ENCODE assay signal across 13 cellular contexts in the genomic region with DNA sequence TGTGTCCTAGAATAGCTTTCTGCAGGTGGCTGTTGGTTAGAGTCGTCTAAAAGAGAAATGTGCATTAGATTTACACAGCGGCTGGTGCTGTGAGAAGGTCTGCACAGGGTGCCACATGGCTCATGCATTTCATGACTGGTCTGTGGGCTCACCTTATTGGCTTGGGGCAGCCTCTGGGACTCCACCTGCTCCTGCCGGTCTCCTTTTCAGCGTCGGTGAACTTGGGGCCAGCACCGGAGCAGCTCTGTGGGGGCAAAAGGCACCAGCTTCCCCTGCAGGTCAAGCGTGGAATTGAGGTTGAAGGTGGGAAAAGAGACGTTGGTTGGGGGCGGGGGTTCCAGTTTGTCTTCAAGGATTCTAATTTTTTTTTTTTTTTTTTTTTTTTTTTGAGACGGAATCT. TPM values are rescaled to one million over a fixed set of nuclear protein-coding genes. Genes with fewer than 3 reads are reported as not detected.
DNase-seq lines count a peak whose midpoint lies in the region; ATAC-seq and TF ChIP-seq lines count a peak whose summit lies in the region.
"Had no signal": no experiment of that assay in that cellular context is flagged by ENCODE, and none has a peak within 500 bp of the region (broad histone marks: within the 10 kb centered on the region; RNA-seq: fewer than 3 reads in every experiment).

No MANE protein-coding gene starts in this region.

- H3K4me1 ChIP-seq in body of pancreas, result peaks cover 2% of the 10 kb centered on the region
- peaks cover 7% of the 10 kb centered on the region for H3K4me1 ChIP-seq in neural progenitor cell

- no peak overlapping the region for H2AFZ ChIP-seq in neural progenitor cell (replicated peaks)

- DNase-seq in GM12865 (ENCODE audit: low read depth) (peak; percentile 7), body of pancreas (peak; percentile 34 to 74 (median 60)), neural progenitor cell (ENCODE audit: low spot score) (no peak), nephron progenitor cell (no peak), pons (ENCODE audit: low spot score) (no peak), NCI-H128 (lab: John Stamatoyannopoulos, UW; ENCODE audit: unreplicated experiment) (no peak)
- DNase-seq: activated CD4-positive, alpha-beta T cell treated with anti-CD3 and anti-CD28 coated beads, Interleukin-2, amount 50 U/mL, for 1 hour; adrenal gland; CD8-positive, alpha-beta T cell; left cardiac atrium; substantia nigra had no signal

- H3K4me2 ChIP-seq in neural progenitor cell, result no peak overlapping the region

- TF ChIP-seq POLR2A in body of pancreas (IDR thresholded peaks at IDR 0.05), result no peak

- H3K9me3 ChIP-seq in body of pancreas (no peaks in the 10 kb centered on the region), neural progenitor cell (ENCODE audit: low read depth) (no peaks in the 10 kb centered on the region)
- H3K9me3 ChIP-seq: adrenal gland had no signal

- H3K27ac ChIP-seq in body of pancreas (no peak overlapping the region), neural progenitor cell (no peak overlapping the region)
- H3K27ac ChIP-seq: adrenal gland had no signal

- peak; percentile 40 for TF ChIP-seq RAD21 in Ishikawa (IDR thresholded peaks at IDR 0.05; ENCODE audit: low read depth)

- H3K27me3 Mint-ChIP-seq in neural progenitor cell (ENCODE audit: insufficient read depth, low read depth) (peaks cover 17% of the 10 kb centered on the region), nephron progenitor cell (ENCODE audit: low read depth, poor library complexity) (peaks cover 64% of the 10 kb centered on the region)

- H3K27ac Mint-ChIP-seq in neural progenitor cell (peak overlapping the region; percentile 11), nephron progenitor cell (no peak overlapping the region)
- H3K27ac Mint-ChIP-seq: CD8-positive, alpha-beta T cell had no signal

- intact Hi-C loops in body of pancreas (cut with DNase I), result no loop called here

- peak; percentile 77 for ATAC-seq in body of pancreas
- ATAC-seq: CD8-positive, alpha-beta T cell; left cardiac atrium had no signal

- WGBS in body of pancreas, 2 donors, result 15 to 17% methylated on average over 9 to 10 of the region's 10 CpGs

- TF ChIP-seq EP300 in Ishikawa (IDR thresholded peaks at IDR 0.05; ENCODE audit: borderline replicate concordance), result no peak

- H3K36me3 Mint-ChIP-seq in neural progenitor cell (no peaks in the 10 kb centered on the region), nephron progenitor cell (ENCODE audit: low read depth) (no peaks in the 10 kb centered on the region)
- H3K36me3 Mint-ChIP-seq: CD8-positive, alpha-beta T cell had no signal

- H3K27me3 ChIP-seq in body of pancreas (no peaks in the 10 kb centered on the region), neural progenitor cell (peaks cover 28% of the 10 kb centered on the region)
- H3K27me3 ChIP-seq: adrenal gland had no signal

- H3K79me2 ChIP-seq in neural progenitor cell (ENCODE audit: low read depth), result no peaks in the 10 kb centered on the region

- peaks cover 2% of the 10 kb centered on the region for H3K9me3 Mint-ChIP-seq in neural progenitor cell
- no peaks in the 10 kb centered on the region for H3K9me3 Mint-ChIP-seq in nephron progenitor cell
- H3K9me3 Mint-ChIP-seq: CD8-positive, alpha-beta T cell had no signal

- H3K4me1 Mint-ChIP-seq in neural progenitor cell (peaks cover 38% of the 10 kb centered on the region), nephron progenitor cell (peaks cover 39% of the 10 kb centered on the region)

- TF ChIP-seq CTCF in GM12865 (IDR thresholded peaks at IDR 0.05; ENCODE audit: insufficient read depth, low read depth, low read length, missing control alignments), result peak; percentile 11
- TF ChIP-seq CTCF in body of pancreas (IDR thresholded peaks at IDR 0.05), result peak; percentile 18 to 73 (median 29)
- peak; percentile 31 for TF ChIP-seq CTCF in neural progenitor cell (IDR thresholded peaks at IDR 0.05)
- TF ChIP-seq CTCF in nephron progenitor cell (IDR thresholded peaks at IDR 0.05), result no peak

- H3K4me3 ChIP-seq in GM12865 (ENCODE audit: low read depth, low read length) (no peak overlapping the region), body of pancreas (no peak overlapping the region), neural progenitor cell (no peak overlapping the region)
- H3K4me3 ChIP-seq: adrenal gland had no signal

- peaks cover 19% of the 10 kb centered on the region for H3F3A ChIP-seq in neural progenitor cell (ENCODE audit: low read depth)

- no peaks in the 10 kb centered on the region for H3K36me3 ChIP-seq in body of pancreas (replicated peaks in 1 of 2; ENCODE audit: insufficient read depth in 1 of 2, low read depth in 2 of 2)
- no peaks in the 10 kb centered on the region for H3K36me3 ChIP-seq in neural progenitor cell
- H3K36me3 ChIP-seq: adrenal gland had no signal

- H3K4me3 Mint-ChIP-seq in neural progenitor cell, result peak overlapping the region; percentile 13
- no peak overlapping the region for H3K4me3 Mint-ChIP-seq in nephron progenitor cell
- H3K4me3 Mint-ChIP-seq: CD8-positive, alpha-beta T cell had no signal

- no peaks in the 10 kb centered on the region for H4K20me1 ChIP-seq in neural progenitor cell (ENCODE audit: low read depth)

- no peak overlapping the region for H3K9ac ChIP-seq in neural progenitor cell

TF ChIP-seq in Ishikawa, 13 proteins besides CTCF, POLR2A, EP300 and RAD21:
- TF ChIP-seq CEBPB (IDR thresholded peaks at IDR 0.05) (no peak), YY1 (IDR thresholded peaks at IDR 0.05; ENCODE audit: low read depth) (no peak), TCF12 (IDR thresholded peaks at IDR 0.05; ENCODE audit: low read depth) (no peak), NFIC (IDR thresholded peaks at IDR 0.05) (no peak), TAF1 (IDR thresholded peaks at IDR 0.05; ENCODE audit: low read depth) (no peak), ZBTB7A (IDR thresholded peaks at IDR 0.05; ENCODE audit: low read depth) (no peak), CREB1 (IDR thresholded peaks at IDR 0.05; ENCODE audit: low read depth) (no peak), TEAD4 (IDR thresholded peaks at IDR 0.05) (no peak), EGR1 (IDR thresholded peaks at IDR 0.05) (no peak), FOXM1 (IDR thresholded peaks at IDR 0.05; ENCODE audit: borderline replicate concordance, low read depth) (no peak)
- TF ChIP-seq, protein P1, sequence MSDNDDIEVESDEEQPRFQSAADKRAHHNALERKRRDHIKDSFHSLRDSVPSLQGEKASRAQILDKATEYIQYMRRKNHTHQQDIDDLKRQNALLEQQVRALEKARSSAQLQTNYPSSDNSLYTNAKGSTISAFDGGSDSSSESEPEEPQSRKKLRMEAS (IDR thresholded peaks at IDR 0.05), result no peak
- TF ChIP-seq, protein P2, sequence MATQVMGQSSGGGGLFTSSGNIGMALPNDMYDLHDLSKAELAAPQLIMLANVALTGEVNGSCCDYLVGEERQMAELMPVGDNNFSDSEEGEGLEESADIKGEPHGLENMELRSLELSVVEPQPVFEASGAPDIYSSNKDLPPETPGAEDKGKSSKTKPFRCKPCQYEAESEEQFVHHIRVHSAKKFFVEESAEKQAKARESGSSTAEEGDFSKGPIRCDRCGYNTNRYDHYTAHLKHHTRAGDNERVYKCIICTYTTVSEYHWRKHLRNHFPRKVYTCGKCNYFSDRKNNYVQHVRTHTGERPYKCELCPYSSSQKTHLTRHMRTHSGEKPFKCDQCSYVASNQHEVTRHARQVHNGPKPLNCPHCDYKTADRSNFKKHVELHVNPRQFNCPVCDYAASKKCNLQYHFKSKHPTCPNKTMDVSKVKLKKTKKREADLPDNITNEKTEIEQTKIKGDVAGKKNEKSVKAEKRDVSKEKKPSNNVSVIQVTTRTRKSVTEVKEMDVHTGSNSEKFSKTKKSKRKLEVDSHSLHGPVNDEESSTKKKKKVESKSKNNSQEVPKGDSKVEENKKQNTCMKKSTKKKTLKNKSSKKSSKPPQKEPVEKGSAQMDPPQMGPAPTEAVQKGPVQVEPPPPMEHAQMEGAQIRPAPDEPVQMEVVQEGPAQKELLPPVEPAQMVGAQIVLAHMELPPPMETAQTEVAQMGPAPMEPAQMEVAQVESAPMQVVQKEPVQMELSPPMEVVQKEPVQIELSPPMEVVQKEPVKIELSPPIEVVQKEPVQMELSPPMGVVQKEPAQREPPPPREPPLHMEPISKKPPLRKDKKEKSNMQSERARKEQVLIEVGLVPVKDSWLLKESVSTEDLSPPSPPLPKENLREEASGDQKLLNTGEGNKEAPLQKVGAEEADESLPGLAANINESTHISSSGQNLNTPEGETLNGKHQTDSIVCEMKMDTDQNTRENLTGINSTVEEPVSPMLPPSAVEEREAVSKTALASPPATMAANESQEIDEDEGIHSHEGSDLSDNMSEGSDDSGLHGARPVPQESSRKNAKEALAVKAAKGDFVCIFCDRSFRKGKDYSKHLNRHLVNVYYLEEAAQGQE (IDR thresholded peaks at IDR 0.05; ENCODE audit: low read depth), result no peak
- TF ChIP-seq, protein P3, sequence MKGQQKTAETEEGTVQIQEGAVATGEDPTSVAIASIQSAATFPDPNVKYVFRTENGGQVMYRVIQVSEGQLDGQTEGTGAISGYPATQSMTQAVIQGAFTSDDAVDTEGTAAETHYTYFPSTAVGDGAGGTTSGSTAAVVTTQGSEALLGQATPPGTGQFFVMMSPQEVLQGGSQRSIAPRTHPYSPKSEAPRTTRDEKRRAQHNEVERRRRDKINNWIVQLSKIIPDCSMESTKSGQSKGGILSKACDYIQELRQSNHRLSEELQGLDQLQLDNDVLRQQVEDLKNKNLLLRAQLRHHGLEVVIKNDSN (IDR thresholded peaks at IDR 0.05), result no peak
TF ChIP-seq in Ishikawa: peak in this region for 0.

RNA-seq across cellular contexts. Expression of a gene that starts 3.1 kb away (rescaled TPM):
- total RNA-seq in body of pancreas, result not detected
- 0.58 and 0.74 TPM in 2 replicates for total RNA-seq in neural progenitor cell (ENCODE audit: low replicate concordance)
- total RNA-seq: HT1080 had no signal

RNA-seq across cellular contexts. Expression of a gene that starts 18.5 kb away (rescaled TPM):
- 10 to 100 TPM; 13.0 to 17.8 TPM for total RNA-seq in body of pancreas
- total RNA-seq in neural progenitor cell (ENCODE audit: low replicate concordance), result 2.8 and 14.1 TPM in 2 replicates
- total RNA-seq: CD8-positive, alpha-beta T cell; HT1080 had no signal

RNA-seq across cellular contexts. Expression of a gene that starts 39.5 kb away (rescaled TPM):
- 1 to 10 TPM; 4.3 to 6.5 TPM for total RNA-seq in body of pancreas
- total RNA-seq in neural progenitor cell (ENCODE audit: low replicate concordance), result 42.5 and 43.9 TPM in 2 replicates
- total RNA-seq: CD8-positive, alpha-beta T cell; HT1080 had no signal

Comparison
In these comparisons a context has a peak if more than half of its experiments do, and no peak if none do; other contexts are left out.
1. DNase-seq: peak in GM12865 (single experiment) and body of pancreas (4 of 4); none in neural progenitor cell (single experiment), nephron progenitor cell (single experiment), pons (single experiment) and NCI-H128 (single experiment).